In genomic region chr15:26804063-26804804, GRCh38 we compare ENCODE assay signal across 25 cellular contexts. TPM values are rescaled to one million over a fixed set of nuclear protein-coding genes. Genes with fewer than 3 reads are reported as not detected.
DNase-seq lines count a peak whose midpoint lies in the region; ATAC-seq, FAIRE-seq and TF ChIP-seq lines count a peak whose summit lies in the region.
"Had no signal": no experiment of that assay in that cellular context is flagged by ENCODE, and none has a peak within 500 bp of the region (broad histone marks: within the 10 kb centered on the region; RNA-seq: fewer than 3 reads in every experiment).

No MANE protein-coding gene starts in this region.

- peaks cover 5% of the 10 kb centered on the region for H3K27me3 Mint-ChIP-seq in glutamatergic neuron (ENCODE audit: unreplicated experiment)
- H3K27me3 Mint-ChIP-seq in neural progenitor cell (ENCODE audit: insufficient read depth, low read depth) = no peaks in the 10 kb centered on the region
- H3K27me3 Mint-ChIP-seq: CD4-positive, alpha-beta memory T cell had no signal

- no peak overlapping the region for H2AFZ ChIP-seq in HepG2 (ENCODE audit: low read length)
- no peak overlapping the region for H2AFZ ChIP-seq in neural progenitor cell (replicated peaks)
- no peak overlapping the region for H2AFZ ChIP-seq in MM.1S (ENCODE audit: low read length)
- H2AFZ ChIP-seq: PC-9 had no signal

- no peaks in the 10 kb centered on the region for H3K36me3 Mint-ChIP-seq in glutamatergic neuron (ENCODE audit: unreplicated experiment)
- H3K36me3 Mint-ChIP-seq in neural progenitor cell = no peaks in the 10 kb centered on the region
- H3K36me3 Mint-ChIP-seq: CD4-positive, alpha-beta memory T cell had no signal

- no peak for DNase-seq in HepG2 (ENCODE audit: low spot score)
- no peak for DNase-seq in right lobe of liver
- peak; percentile 59 for DNase-seq in glutamatergic neuron
- peak; percentile 7 for DNase-seq in neural progenitor cell (ENCODE audit: low spot score)
- DNase-seq in body of pancreas = no peak
- no peak for DNase-seq in sigmoid colon
- no peak for DNase-seq in MM.1S
- DNase-seq: C1 segment of cervical spinal cord; Caco-2; CD4-positive, alpha-beta memory T cell; EL; GDM1; Karpas-422; NCI-H1105; NCI-H1436 treated with DMSO at 0.1 percent for 48 hours; NCI-H187 treated with DMSO at 0.1 percent for 48 hours; NCI-H446; NCI-H524 treated with DMSO at 0.1 percent for 48 hours; PC-9 had no signal

- H3K4me2 ChIP-seq in HepG2 (ENCODE audit: low read depth, low read length) (no peak overlapping the region), neural progenitor cell (no peak overlapping the region), MM.1S (ENCODE audit: low read depth, low read length) (no peak overlapping the region)
- H3K4me2 ChIP-seq: A549, PC-9 had no signal

- in situ Hi-C loops in HepG2 (cut with HindIII; ENCODE audit: extremely low pct_ligation_motif_present, low pct_unique_long_range_greater_than_20kb) = no loop called here

- no peaks in the 10 kb centered on the region for H3K9me3 ChIP-seq in HepG2 (ENCODE audit: low read length)
- no peaks in the 10 kb centered on the region for H3K9me3 ChIP-seq in right lobe of liver
- H3K9me3 ChIP-seq in neural progenitor cell (ENCODE audit: low read depth) = no peaks in the 10 kb centered on the region
- H3K9me3 ChIP-seq in body of pancreas = no peaks in the 10 kb centered on the region
- H3K9me3 ChIP-seq in sigmoid colon = no peaks in the 10 kb centered on the region
- no peaks in the 10 kb centered on the region for H3K9me3 ChIP-seq in MM.1S (replicated peaks; ENCODE audit: insufficient read depth, low read length)
- H3K9me3 ChIP-seq: A549, Caco-2 had no signal

- TF ChIP-seq EP300 in HepG2 (IDR thresholded peaks at IDR 0.05; ENCODE audit: low read depth in 2 of 2, low read length in 2 of 2) (no peak), HepG2 (CRISPR knock-in tag; IDR thresholded peaks at IDR 0.05; ENCODE audit: borderline replicate concordance) (no peak), sigmoid colon (IDR thresholded peaks at IDR 0.05) (no peak)

- no peaks in the 10 kb centered on the region for H3K27me3 ChIP-seq in HepG2 (ENCODE audit: control insufficient read depth in 1 of 2, insufficient read depth in 2 of 2, low read length in 2 of 2)
- H3K27me3 ChIP-seq in right lobe of liver = no peaks in the 10 kb centered on the region
- no peaks in the 10 kb centered on the region for H3K27me3 ChIP-seq in neural progenitor cell
- H3K27me3 ChIP-seq in body of pancreas = no peaks in the 10 kb centered on the region
- H3K27me3 ChIP-seq in sigmoid colon = peaks cover 0 to 3% (median 0%) of the 10 kb centered on the region in 3 donors
- no peaks in the 10 kb centered on the region for H3K27me3 ChIP-seq in MM.1S (replicated peaks; ENCODE audit: insufficient read depth, low read length)
- H3K27me3 ChIP-seq: SJSA1 had no signal

- no peak for ATAC-seq in HepG2
- ATAC-seq in right lobe of liver = no peak
- no peak for ATAC-seq in body of pancreas
- ATAC-seq: A549, GM12878, HCT116, Right ventricle myocardium inferior had no signal

- CTCF ChIA-PET in HepG2 (lab: Yijun Ruan, JAX; ENCODE audit: low intra/inter-chr PET ratio, low total read pairs) = no interaction called here

- WGBS in HepG2 (ENCODE audit: low lambda C conversion rate) = under 1% methylated on average over 8 of the region's 11 CpGs
- WGBS in right lobe of liver (ENCODE audit: insufficient coverage, low coverage, low lambda C conversion rate, missing lambda C conversion rate) = 38% methylated on average over 9 of the region's 11 CpGs
- 58 to 66% methylated on average over 10 to 11 of the region's 11 CpGs for WGBS in body of pancreas, 2 donors
- WGBS in sigmoid colon, 2 donors = 53 to 57% methylated on average over 11 of the region's 11 CpGs

- no peaks in the 10 kb centered on the region for H3F3A ChIP-seq in neural progenitor cell (ENCODE audit: low read depth)
- no peaks in the 10 kb centered on the region for H3F3A ChIP-seq in MM.1S (ENCODE audit: insufficient read depth, low read length)

- H3K4me3 ChIP-seq in HepG2 (replicated peaks in 1 of 3; ENCODE audit: insufficient read depth in 1 of 3, low read depth in 2 of 3, low read length in 3 of 3) = no peak overlapping the region
- H3K4me3 ChIP-seq in right lobe of liver = no peak overlapping the region
- H3K4me3 ChIP-seq in neural progenitor cell = no peak overlapping the region
- H3K4me3 ChIP-seq in body of pancreas = no peak overlapping the region
- no peak overlapping the region for H3K4me3 ChIP-seq in sigmoid colon
- no peak overlapping the region for H3K4me3 ChIP-seq in MM.1S (ENCODE audit: low read length)
- H3K4me3 ChIP-seq: A549, GM12878, PC-9, SJSA1 had no signal

- H3K4me1 ChIP-seq in HepG2 (ENCODE audit: insufficient read depth, low read length) (no peaks in the 10 kb centered on the region), right lobe of liver (no peaks in the 10 kb centered on the region), neural progenitor cell (peaks cover 3% of the 10 kb centered on the region), body of pancreas (peaks cover 28% of the 10 kb centered on the region), sigmoid colon (no peaks in the 10 kb centered on the region), MM.1S (ENCODE audit: low read length) (no peaks in the 10 kb centered on the region)
- H3K4me1 ChIP-seq: A549, Caco-2, SJSA1 had no signal

- H3K9me2 ChIP-seq in MM.1S (replicated peaks; ENCODE audit: insufficient read depth, low read length) = no peaks in the 10 kb centered on the region

- H3K36me3 ChIP-seq in HepG2 (replicated peaks in 1 of 2; ENCODE audit: control insufficient read depth in 1 of 2, insufficient read depth in 2 of 2, low read length in 2 of 2) (no peaks in the 10 kb centered on the region), right lobe of liver (no peaks in the 10 kb centered on the region), neural progenitor cell (no peaks in the 10 kb centered on the region), body of pancreas (replicated peaks in 1 of 2; ENCODE audit: insufficient read depth in 1 of 2, low read depth in 2 of 2) (no peaks in the 10 kb centered on the region), sigmoid colon (no peaks in the 10 kb centered on the region), MM.1S (replicated peaks; ENCODE audit: insufficient read depth, low read length) (no peaks in the 10 kb centered on the region)
- H3K36me3 ChIP-seq: SJSA1 had no signal

- H3K4me1 Mint-ChIP-seq in glutamatergic neuron (ENCODE audit: low read depth, unreplicated experiment) (peaks cover 32% of the 10 kb centered on the region), neural progenitor cell (peaks cover 6% of the 10 kb centered on the region)
- H3K4me1 Mint-ChIP-seq: CD4-positive, alpha-beta memory T cell had no signal

- H3K4me3 Mint-ChIP-seq in glutamatergic neuron (ENCODE audit: unreplicated experiment) (peak overlapping the region; percentile 7), neural progenitor cell (no peak overlapping the region)
- H3K4me3 Mint-ChIP-seq: CD4-positive, alpha-beta memory T cell had no signal

- no peak overlapping the region for H3K9ac ChIP-seq in HepG2 (ENCODE audit: insufficient read depth, low read depth, low read length)
- H3K9ac ChIP-seq in neural progenitor cell = no peak overlapping the region
- H3K9ac ChIP-seq in MM.1S (ENCODE audit: low read length) = no peak overlapping the region

- H3K79me2 ChIP-seq in HepG2 (ENCODE audit: insufficient read depth, low read length) (no peaks in the 10 kb centered on the region), neural progenitor cell (ENCODE audit: low read depth) (no peaks in the 10 kb centered on the region), MM.1S (ENCODE audit: low read length) (no peaks in the 10 kb centered on the region)

- FAIRE-seq in HepG2 (lab: Jason Lieb, UNC) = no peak
- FAIRE-seq: GM12878 had no signal

- TF ChIP-seq POLR2A in HepG2 (IDR thresholded peaks at IDR 0.05; ENCODE audit: insufficient read depth in 1 of 2, low read depth in 2 of 2, low read length in 2 of 2) = no peak
- TF ChIP-seq POLR2A in right lobe of liver (IDR thresholded peaks at IDR 0.05) = no peak
- TF ChIP-seq POLR2A in body of pancreas (IDR thresholded peaks at IDR 0.05) = no peak
- no peak for TF ChIP-seq POLR2A in sigmoid colon (IDR thresholded peaks at IDR 0.05)

- intact Hi-C loops in HepG2 (cut with micrococcal nuclease; ENCODE audit: unreplicated experiment) = no loop called here
- intact Hi-C loops in right lobe of liver (cut with DNase I) = no loop called here
- intact Hi-C loops in body of pancreas (cut with DNase I) = no loop called here
- intact Hi-C loops in sigmoid colon (cut with DNase I) = no loop called here

- H3K27ac ChIP-seq in HepG2 (ENCODE audit: extremely low read length, insufficient read depth, low read length) (no peak overlapping the region), right lobe of liver (no peak overlapping the region), neural progenitor cell (no peak overlapping the region), body of pancreas (no peak overlapping the region), sigmoid colon (no peak overlapping the region), MM.1S (ENCODE audit: low read length) (no peak overlapping the region)
- H3K27ac ChIP-seq: A549, HL-60, PC-9, SJSA1 had no signal

- TF ChIP-seq RAD21 in HepG2 (CRISPR knock-in tag; IDR thresholded peaks at IDR 0.05) = no peak

- H3K27ac Mint-ChIP-seq in glutamatergic neuron (ENCODE audit: unreplicated experiment) (peak overlapping the region; percentile 81), neural progenitor cell (no peak overlapping the region)
- H3K27ac Mint-ChIP-seq: CD4-positive, alpha-beta memory T cell had no signal

- no TSS peak for BruUV-seq in HepG2 (replicated peaks; lab: Mats Ljungman, UMichigan)

- POLR2A ChIA-PET in HepG2 (lab: Yijun Ruan, JAX) = no interaction called here

- H4K20me1 ChIP-seq in HepG2 (ENCODE audit: insufficient read depth, low read length) = no peaks in the 10 kb centered on the region
- no peaks in the 10 kb centered on the region for H4K20me1 ChIP-seq in neural progenitor cell (ENCODE audit: low read depth)
- no peaks in the 10 kb centered on the region for H4K20me1 ChIP-seq in MM.1S (ENCODE audit: insufficient read depth, low read length)

- peaks cover 6% of the 10 kb centered on the region for H3K9me3 Mint-ChIP-seq in glutamatergic neuron (ENCODE audit: unreplicated experiment)
- H3K9me3 Mint-ChIP-seq in neural progenitor cell = peaks cover 3% of the 10 kb centered on the region

- no peak for TF ChIP-seq CTCF in HepG2 (CRISPR knock-in tag; IDR thresholded peaks at IDR 0.05)
- TF ChIP-seq CTCF in right lobe of liver (IDR thresholded peaks at IDR 0.05) = no peak
- TF ChIP-seq CTCF in glutamatergic neuron (IDR thresholded peaks at IDR 0.05; ENCODE audit: partially characterized antibody, unreplicated experiment) = no peak
- TF ChIP-seq CTCF in neural progenitor cell (IDR thresholded peaks at IDR 0.05) = no peak
- TF ChIP-seq CTCF in body of pancreas (IDR thresholded peaks at IDR 0.05) = no peak
- no peak for TF ChIP-seq CTCF in sigmoid colon (IDR thresholded peaks at IDR 0.05)
- no peak for TF ChIP-seq CTCF in MM.1S (IDR thresholded peaks at IDR 0.05; ENCODE audit: low read length)

RNA-seq across cellular contexts. Expression of gene GABRB3, which starts 31.4 kb away (rescaled TPM):
- total RNA-seq in HepG2 (2016; rRNA removed; fragmentation: Illumina TruSeq; extraction: Trizol) (not detected in 2 replicates), right lobe of liver (1 to 10 TPM in 4 of 6 experiments, under 1 TPM in 2; 0.49 to 2.7 (median 1.4) TPM), glutamatergic neuron (ENCODE audit: unreplicated experiment) (287 TPM), neural progenitor cell (ENCODE audit: low replicate concordance) (8.8 and 11.1 TPM in 2 replicates), body of pancreas (1 to 10 TPM; 3.6 to 7.3 TPM), sigmoid colon (1 to 10 TPM in 3 of 4 donors, under 1 TPM in 1; 0.82 to 4.6 (median 3.2) TPM)
- total RNA-seq in HepG2 (2016; cell fraction: cytosol; rRNA removed; fragmentation: Illumina TruSeq; extraction: Trizol; ENCODE audit: low read depth) = not detected in 2 replicates
- total RNA-seq in HepG2 (2016; cell fraction: insoluble cytoplasmic fraction; rRNA removed; fragmentation: Illumina TruSeq; extraction: Trizol) = not detected in 2 replicates
- not detected in 2 replicates for total RNA-seq in HepG2 (2016; cell fraction: membrane; rRNA removed; fragmentation: Illumina TruSeq; extraction: Trizol)
- not detected in 2 replicates for total RNA-seq in HepG2 (2016; cell fraction: nucleus; rRNA removed; fragmentation: Illumina TruSeq; extraction: Trizol)
- polyA plus RNA-seq in HepG2 (2011; rRNA removed) (not detected in 2 replicates), sigmoid colon (1 to 10 TPM in 1 of 3 donors, under 1 TPM in 2; 0.23 to 1.0 (median 0.60) TPM)
- not detected in 2 replicates for polyA plus RNA-seq in HepG2 (2011; cell fraction: cytosol; rRNA removed)
- 0.05 TPM in 1 of 2 replicates, not detected in the other for polyA plus RNA-seq in HepG2 (2011; cell fraction: nucleus; rRNA removed)
- polyA plus RNA-seq in HepG2 (2012) = not detected in 2 replicates
- polyA plus RNA-seq in HepG2 (2016; cell fraction: cytosol; fragmentation: Illumina TruSeq; extraction: Trizol; ENCODE audit: low read depth) = not detected in 2 replicates
- polyA plus RNA-seq in HepG2 (2016; cell fraction: insoluble cytoplasmic fraction; fragmentation: Illumina TruSeq; extraction: Trizol; ENCODE audit: low read depth) = not detected in 2 replicates
- not detected in 2 replicates for polyA plus RNA-seq in HepG2 (2016; cell fraction: membrane; fragmentation: Illumina TruSeq; extraction: Trizol; ENCODE audit: low read depth)
- polyA plus RNA-seq in HepG2 (2016; cell fraction: nucleus; fragmentation: Illumina TruSeq; extraction: Trizol; ENCODE audit: insufficient read depth, low read depth) = not detected in 2 replicates
- polyA minus RNA-seq in HepG2 (2011; rRNA and poly(A)+ RNA removed; ENCODE audit: low replicate concordance) = not detected in 2 replicates
- polyA minus RNA-seq in HepG2 (2011; cell fraction: cytosol; rRNA and poly(A)+ RNA removed) = not detected in 2 replicates
- not detected in 2 replicates for polyA minus RNA-seq in HepG2 (2011; cell fraction: nucleus; rRNA and poly(A)+ RNA removed)
- total RNA-seq: Caco-2, SJSA1 had no signal
- polyA plus RNA-seq: CD4-positive, alpha-beta memory T cell had no signal

Comparison
In these comparisons a context has a peak if more than half of its experiments do, and no peak if none do; other contexts are left out.
1. DNase-seq: peak in glutamatergic neuron (single experiment) and neural progenitor cell (single experiment); none in HepG2 (single experiment), right lobe of liver (0 of 3), body of pancreas (0 of 4), sigmoid colon (single experiment) and MM.1S (single experiment).
2. RNA of gene GABRB3, which starts 31.4 kb away (total RNA-seq): 287 TPM in glutamatergic neuron (single experiment); 8.8 to 11.1 TPM in neural progenitor cell, 3.6 to 7.3 TPM in body of pancreas, 0.82 to 4.6 TPM in sigmoid colon, 0.49 to 2.7 TPM in right lobe of liver and not detected in HepG2; every median in the first group is over 10 times any median in the second.